Comparison of ENCODE assay signal across 8 cellular contexts in genomic region chr1:208245185-208245705, GRCh38. TPM values are rescaled to one million over a fixed set of nuclear protein-coding genes. Genes with fewer than 3 reads are reported as not detected.
DNase-seq lines count a peak whose midpoint lies in the region; ATAC-seq and TF ChIP-seq lines count a peak whose summit lies in the region.

No MANE protein-coding gene starts in this region.

- WGBS in heart right ventricle, 2 donors = 6 to 7% methylated on average over 22 of the region's 22 CpGs
- 7 to 9% methylated on average over 21 to 22 of the region's 22 CpGs for WGBS in upper lobe of left lung, 2 donors

- peak; percentile 94 for DNase-seq in G401 (ENCODE audit: low spot score)
- peak; percentile 82 for DNase-seq in HFF-Myc (ENCODE audit: extremely low read depth, low read depth)
- DNase-seq in NCI-H1092 treated with DMSO at 0.1 percent for 48 hours (lab: John Stamatoyannopoulos, UW) = peak; percentile 93
- DNase-seq in SW480 (ENCODE audit: low spot score) = peak; percentile 82
- peak; percentile 89 for DNase-seq in amniotic epithelial cell (ENCODE audit: low read depth)
- DNase-seq in heart right ventricle = peak; percentile 84 to 94
- peak; percentile 96 for DNase-seq in posterior vena cava (ENCODE audit: low spot score)
- DNase-seq in upper lobe of left lung = peak; percentile 55 to 94

- TF ChIP-seq CTCF in HFF-Myc (IDR thresholded peaks at IDR 0.05; ENCODE audit: low read depth, low read length, missing control alignments) (peak; percentile 76), heart right ventricle (IDR thresholded peaks at IDR 0.05) (peak; percentile 75 to 91 (median 84)), upper lobe of left lung (IDR thresholded peaks at IDR 0.05) (peak; percentile 69 to 91 (median 85))

- in situ Hi-C loops in G401 (cut with HindIII; ENCODE audit: low sequenced_read_pairs) = no loop called here

- intact Hi-C loops in heart right ventricle (cut with DNase I) (loop anchor here in 8 of 10 donors (1.0 to 10.0 kb wide), 9 partner anchors 112 to 410 kb away; no protein-coding TSS in a partner anchor), posterior vena cava (cut with DNase I) (loop anchor here in 1 of 2 donors (2.0 to 10.0 kb wide), 3 partner anchors 224 to 1990 kb away; partner anchors contain the start of gene SERTAD4)

- peak in 2 of 4 donors; percentile 38 to 41 for TF ChIP-seq POLR2A in upper lobe of left lung (IDR thresholded peaks at IDR 0.05)

- H3K4me3 ChIP-seq in HFF-Myc (replicated peaks; ENCODE audit: low read depth, low read length) (peak overlapping the region; percentile 56; the same call in 1 of the 2 replicates), heart right ventricle (peak overlapping the region in 9 of 10 donors; percentile 74 to 98 (median 84)), upper lobe of left lung (peak overlapping the region in 3 of 4 donors; percentile 72 to 94 (median 77))

- H3K9me3 ChIP-seq in heart right ventricle (no peaks in the 10 kb centered on the region), upper lobe of left lung (no peaks in the 10 kb centered on the region)

- H3K4me1 ChIP-seq in heart right ventricle = peaks cover 0 to 52% (median 33%) of the 10 kb centered on the region in 9 donors
- peaks cover 20 to 29% (median 21%) of the 10 kb centered on the region in 4 donors for H3K4me1 ChIP-seq in upper lobe of left lung

- peak; percentile 72 to 92 (median 82) for ATAC-seq in heart right ventricle
- ATAC-seq in upper lobe of left lung (ENCODE audit: low FRiP score in 2 of 2) = peak; percentile 89 to 93

- H3K36me3 ChIP-seq in heart right ventricle (peaks cover 0 to 2% (median 0%) of the 10 kb centered on the region in 9 donors), upper lobe of left lung (peaks cover 0 to 2% (median 0%) of the 10 kb centered on the region in 4 donors)

- H3K27ac ChIP-seq in heart right ventricle (peak overlapping the region; percentile 84 to 98 (median 92)), upper lobe of left lung (peak overlapping the region; percentile 88 to 97 (median 90))

- TF ChIP-seq EP300 in upper lobe of left lung (IDR thresholded peaks at IDR 0.05) = no peak

- peaks cover 0 to 33% (median 0%) of the 10 kb centered on the region in 7 donors for H3K27me3 ChIP-seq in heart right ventricle
- H3K27me3 ChIP-seq in upper lobe of left lung = no peaks in the 10 kb centered on the region

RNA-seq across cellular contexts. Expression of gene PLXNA2, which starts 1.1 kb away (rescaled TPM):
- 0.55 and 0.92 TPM in 2 replicates for total RNA-seq in G401 (2014; rRNA removed; shearing (Covaris generic))
- total RNA-seq in heart right ventricle = 10 to 100 TPM; 13.4 to 31.6 (median 18.3) TPM
- polyA plus RNA-seq in heart right ventricle = 10 to 100 TPM in 1 of 2 donors, 1 to 10 TPM in 1; 6.1 to 11.0 TPM
- total RNA-seq in posterior vena cava = 10 to 100 TPM; 23.4 to 40.6 TPM
- 100 to 1,000 TPM in 3 of 6 donors, 10 to 100 TPM in 3; 77.5 to 150 (median 101) TPM for total RNA-seq in upper lobe of left lung

Comparison
In these comparisons a context has a peak if more than half of its experiments do, and no peak if none do; other contexts are left out.
1. Peak in every context shown above with its lines: DNase-seq, ATAC-seq, H3K4me3 ChIP-seq and H3K27ac ChIP-seq.